ENCODE assay signal across 1 cellular context in the genomic region with DNA sequence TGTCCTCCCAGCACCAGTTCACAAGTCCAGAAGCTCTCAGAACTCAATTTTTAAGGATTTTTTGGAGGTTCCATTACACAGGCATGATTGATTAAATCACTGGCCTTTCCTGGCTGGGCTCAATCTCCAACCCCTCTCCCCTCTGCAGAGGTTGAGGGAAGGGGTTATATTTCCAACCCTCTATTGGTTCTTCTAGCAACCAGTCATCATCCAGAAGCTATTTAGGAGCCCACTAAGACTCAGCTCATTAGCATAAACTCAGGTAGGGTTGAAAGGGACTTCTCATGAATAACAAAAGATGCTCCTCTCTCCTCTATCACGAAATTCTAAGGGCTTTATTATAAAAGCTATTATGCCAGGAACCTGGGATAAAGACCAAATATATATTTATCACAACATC.
TF ChIP-seq lines count a peak whose summit lies in the region.

No MANE protein-coding gene starts in this region.

TF ChIP-seq in GM23338, 12 proteins besides CTCF, POLR2A, EP300 and RAD21 (continued from another document):
- TF ChIP-seq, protein P1, sequence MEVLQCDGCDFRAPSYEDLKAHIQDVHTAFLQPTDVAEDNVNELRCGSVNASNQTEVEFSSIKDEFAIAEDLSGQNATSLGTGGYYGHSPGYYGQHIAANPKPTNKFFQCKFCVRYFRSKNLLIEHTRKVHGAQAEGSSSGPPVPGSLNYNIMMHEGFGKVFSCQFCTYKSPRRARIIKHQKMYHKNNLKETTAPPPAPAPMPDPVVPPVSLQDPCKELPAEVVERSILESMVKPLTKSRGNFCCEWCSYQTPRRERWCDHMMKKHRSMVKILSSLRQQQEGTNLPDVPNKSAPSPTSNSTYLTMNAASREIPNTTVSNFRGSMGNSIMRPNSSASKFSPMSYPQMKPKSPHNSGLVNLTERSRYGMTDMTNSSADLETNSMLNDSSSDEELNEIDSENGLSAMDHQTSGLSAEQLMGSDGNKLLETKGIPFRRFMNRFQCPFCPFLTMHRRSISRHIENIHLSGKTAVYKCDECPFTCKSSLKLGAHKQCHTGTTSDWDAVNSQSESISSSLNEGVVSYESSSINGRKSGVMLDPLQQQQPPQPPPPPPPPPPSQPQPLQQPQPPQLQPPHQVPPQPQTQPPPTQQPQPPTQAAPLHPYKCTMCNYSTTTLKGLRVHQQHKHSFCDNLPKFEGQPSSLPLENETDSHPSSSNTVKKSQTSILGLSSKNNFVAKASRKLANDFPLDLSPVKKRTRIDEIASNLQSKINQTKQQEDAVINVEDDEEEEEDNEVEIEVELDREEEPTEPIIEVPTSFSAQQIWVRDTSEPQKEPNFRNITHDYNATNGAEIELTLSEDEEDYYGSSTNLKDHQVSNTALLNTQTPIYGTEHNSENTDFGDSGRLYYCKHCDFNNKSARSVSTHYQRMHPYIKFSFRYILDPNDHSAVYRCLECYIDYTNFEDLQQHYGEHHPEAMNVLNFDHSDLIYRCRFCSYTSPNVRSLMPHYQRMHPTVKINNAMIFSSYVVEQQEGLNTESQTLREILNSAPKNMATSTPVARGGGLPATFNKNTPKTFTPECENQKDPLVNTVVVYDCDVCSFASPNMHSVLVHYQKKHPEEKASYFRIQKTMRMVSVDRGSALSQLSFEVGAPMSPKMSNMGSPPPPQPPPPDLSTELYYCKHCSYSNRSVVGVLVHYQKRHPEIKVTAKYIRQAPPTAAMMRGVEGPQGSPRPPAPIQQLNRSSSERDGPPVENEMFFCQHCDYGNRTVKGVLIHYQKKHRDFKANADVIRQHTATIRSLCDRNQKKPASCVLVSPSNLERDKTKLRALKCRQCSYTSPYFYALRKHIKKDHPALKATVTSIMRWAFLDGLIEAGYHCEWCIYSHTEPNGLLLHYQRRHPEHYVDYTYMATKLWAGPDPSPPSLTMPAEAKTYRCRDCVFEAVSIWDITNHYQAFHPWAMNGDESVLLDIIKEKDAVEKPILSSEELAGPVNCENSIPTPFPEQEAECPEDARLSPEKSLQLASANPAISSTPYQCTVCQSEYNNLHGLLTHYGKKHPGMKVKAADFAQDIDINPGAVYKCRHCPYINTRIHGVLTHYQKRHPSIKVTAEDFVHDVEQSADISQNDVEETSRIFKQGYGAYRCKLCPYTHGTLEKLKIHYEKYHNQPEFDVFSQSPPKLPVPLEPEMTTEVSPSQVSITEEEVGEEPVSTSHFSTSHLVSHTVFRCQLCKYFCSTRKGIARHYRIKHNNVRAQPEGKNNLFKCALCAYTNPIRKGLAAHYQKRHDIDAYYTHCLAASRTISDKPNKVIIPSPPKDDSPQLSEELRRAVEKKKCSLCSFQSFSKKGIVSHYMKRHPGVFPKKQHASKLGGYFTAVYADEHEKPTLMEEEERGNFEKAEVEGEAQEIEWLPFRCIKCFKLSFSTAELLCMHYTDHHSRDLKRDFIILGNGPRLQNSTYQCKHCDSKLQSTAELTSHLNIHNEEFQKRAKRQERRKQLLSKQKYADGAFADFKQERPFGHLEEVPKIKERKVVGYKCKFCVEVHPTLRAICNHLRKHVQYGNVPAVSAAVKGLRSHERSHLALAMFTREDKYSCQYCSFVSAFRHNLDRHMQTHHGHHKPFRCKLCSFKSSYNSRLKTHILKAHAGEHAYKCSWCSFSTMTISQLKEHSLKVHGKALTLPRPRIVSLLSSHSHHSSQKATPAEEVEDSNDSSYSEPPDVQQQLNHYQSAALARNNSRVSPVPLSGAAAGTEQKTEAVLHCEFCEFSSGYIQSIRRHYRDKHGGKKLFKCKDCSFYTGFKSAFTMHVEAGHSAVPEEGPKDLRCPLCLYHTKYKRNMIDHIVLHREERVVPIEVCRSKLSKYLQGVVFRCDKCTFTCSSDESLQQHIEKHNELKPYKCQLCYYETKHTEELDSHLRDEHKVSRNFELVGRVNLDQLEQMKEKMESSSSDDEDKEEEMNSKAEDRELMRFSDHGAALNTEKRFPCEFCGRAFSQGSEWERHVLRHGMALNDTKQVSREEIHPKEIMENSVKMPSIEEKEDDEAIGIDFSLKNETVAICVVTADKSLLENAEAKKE (CRISPR knock-in tag; IDR thresholded peaks at IDR 0.05) = 0 out of 2 replicates have a peak, but pooled peaks have one; percentile 11
